17 cellular contexts compared by ENCODE assay signal in genomic region chr12:68432622-68433021, GRCh38.
DNase-seq lines count a peak whose midpoint lies in the region; ATAC-seq, FAIRE-seq and TF ChIP-seq lines count a peak whose summit lies in the region.
"Had no signal": no experiment of that assay in that cellular context is flagged by ENCODE, and none has a peak within 500 bp of the region (broad histone marks: within the 10 kb centered on the region; RNA-seq: fewer than 3 reads in every experiment).

No MANE protein-coding gene starts in this region.

- CTCF ChIA-PET in K562 (lab: Yijun Ruan, JAX; ENCODE audit: low intra/inter-chr PET ratio) = no interaction called here

- 0 out of 2 replicates have a peak, but pooled peaks cover 2% of the 10 kb centered on the region for H3K9me3 ChIP-seq in K562 (replicated peaks; ENCODE audit: control insufficient read depth, insufficient read depth, low read depth, low read length)
- H3K9me3 ChIP-seq in muscle layer of colon (ENCODE audit: low read length) = no peaks in the 10 kb centered on the region
- H3K9me3 ChIP-seq in upper lobe of right lung = no peaks in the 10 kb centered on the region
- H3K9me3 ChIP-seq: HAP-1 had no signal

- H3K4me3 Mint-ChIP-seq in progenitor cell of endocrine pancreas (ENCODE audit: low read depth) = no peak overlapping the region
- H3K4me3 Mint-ChIP-seq: B cell; CD4-positive, CD25-positive, alpha-beta regulatory T cell; IgD-negative memory B cell had no signal

- H3K4me1 ChIP-seq in K562 (replicated peaks in 1 of 2; ENCODE audit: control insufficient read depth in 2 of 2, insufficient read depth in 2 of 2, low read length in 2 of 2) = no peaks in the 10 kb centered on the region
- peaks cover 16% of the 10 kb centered on the region for H3K4me1 ChIP-seq in muscle layer of colon (ENCODE audit: insufficient read depth, low read length)
- H3K4me1 ChIP-seq in upper lobe of right lung = no peaks in the 10 kb centered on the region

- in situ Hi-C loops in K562 (cut with MboI) = no loop called here

- no peaks in the 10 kb centered on the region for H3K9me1 ChIP-seq in K562 (ENCODE audit: control insufficient read depth, insufficient read depth, low read length)

- ATAC-seq in K562 (no peak), upper lobe of right lung (peak; percentile 20)

- H3K36me3 ChIP-seq in K562 (ENCODE audit: control insufficient read depth, insufficient read depth, low read length) = no peaks in the 10 kb centered on the region
- H3K36me3 ChIP-seq in muscle layer of colon (ENCODE audit: insufficient read depth, low read length) = no peaks in the 10 kb centered on the region
- H3K36me3 ChIP-seq in upper lobe of right lung = no peaks in the 10 kb centered on the region
- H3K36me3 ChIP-seq: HAP-1, SJSA1 had no signal

- peaks cover 4% of the 10 kb centered on the region for H3K9me3 Mint-ChIP-seq in progenitor cell of endocrine pancreas (ENCODE audit: low read depth)

- no peaks in the 10 kb centered on the region for H4K20me1 ChIP-seq in K562 (replicated peaks; ENCODE audit: control insufficient read depth, insufficient read depth, low read length)

- FAIRE-seq in K562 (lab: Jason Lieb, UNC) = no peak

- TF ChIP-seq EP300 in K562 (IDR thresholded peaks at IDR 0.05; ENCODE audit: low read length) = no peak

- H3K9ac ChIP-seq in K562 (ENCODE audit: insufficient read depth in 1 of 2, low read depth in 2 of 2, low read length in 2 of 2) (no peak overlapping the region), muscle layer of colon (ENCODE audit: low read length) (no peak overlapping the region)

- TF ChIP-seq POLR2A in K562 (conservative IDR thresholded peaks at IDR 0.05) (no peak), erythroblast (IDR thresholded peaks at IDR 0.05; ENCODE audit: low read length) (no peak)

- H3K27me3 Mint-ChIP-seq in progenitor cell of endocrine pancreas = peaks cover 4% of the 10 kb centered on the region
- H3K27me3 Mint-ChIP-seq: B cell, IgD-negative memory B cell had no signal

- peaks cover 22% of the 10 kb centered on the region for H3K4me1 Mint-ChIP-seq in progenitor cell of endocrine pancreas (ENCODE audit: low read depth)
- H3K4me1 Mint-ChIP-seq: B cell had no signal

- H2AFZ ChIP-seq in K562 (ENCODE audit: low read depth, low read length) = peak overlapping the region; percentile 9; the same call in 1 of the 2 replicates

- no peak overlapping the region for H3K4me3 ChIP-seq in K562
- no peak overlapping the region for H3K4me3 ChIP-seq in muscle layer of colon (ENCODE audit: low read depth in 1 of 2, low read length in 2 of 2)
- no peak overlapping the region for H3K4me3 ChIP-seq in upper lobe of right lung
- H3K4me3 ChIP-seq: HAP-1, SJSA1 had no signal

- H3K27ac ChIP-seq in K562 (ENCODE audit: extremely low read depth, low read depth, low read length) (no peak overlapping the region), muscle layer of colon (ENCODE audit: low read depth, low read length) (peak overlapping the region; percentile 15), upper lobe of right lung (no peak overlapping the region)
- H3K27ac ChIP-seq: SJSA1 had no signal

- DNase-seq in M059J (ENCODE audit: low read depth) (peak; percentile 66), K562 (ENCODE audit: extremely low read depth in 1 of 4, low spot score in 3 of 4) (no peak), upper lobe of right lung (no peak), progenitor cell of endocrine pancreas (ENCODE audit: low spot score, unreplicated experiment) (no peak), erythroblast (lab: John Stamatoyannopoulos, UW) (no peak), activated gamma-delta T cell treated with Interleukin-2 at 50 U/mL for 16 hours (no peak)
- DNase-seq: CD4-positive, CD25-positive, alpha-beta regulatory T cell; NCI-H1436; NCI-H2029; NCI-H2171 treated with DMSO at 0.1 percent for 48 hours; NCI-H748 treated with DMSO at 0.1 percent for 48 hours; OCI-M1 had no signal

- POLR2A ChIA-PET in K562 (lab: Yijun Ruan, JAX) = no interaction called here

- H3K79me2 ChIP-seq in K562 (ENCODE audit: control insufficient read depth, insufficient read depth, low read length) = no peaks in the 10 kb centered on the region

- H3K4me2 ChIP-seq in K562 (ENCODE audit: insufficient read depth, low read length) = no peak overlapping the region

- BruUV-seq in K562 (replicated peaks; lab: Mats Ljungman, UMichigan) = no TSS peak

- TF ChIP-seq RAD21 in K562 (CRISPR knock-in tag; conservative IDR thresholded peaks at IDR 0.05 in 1 of 2, IDR thresholded peaks at IDR 0.05 in 1 of 2) = no peak

- peaks cover 2% of the 10 kb centered on the region for H3K36me3 Mint-ChIP-seq in progenitor cell of endocrine pancreas (ENCODE audit: insufficient read depth)

- no peaks in the 10 kb centered on the region for H3K27me3 ChIP-seq in K562 (ENCODE audit: control insufficient read depth in 2 of 2, insufficient read depth in 2 of 2, low read length in 2 of 2)
- no peaks in the 10 kb centered on the region for H3K27me3 ChIP-seq in muscle layer of colon (ENCODE audit: control insufficient read depth in 1 of 2, insufficient read depth in 2 of 2, low read length in 2 of 2)
- no peaks in the 10 kb centered on the region for H3K27me3 ChIP-seq in upper lobe of right lung
- H3K27me3 ChIP-seq: SJSA1 had no signal

- intact Hi-C loops in K562 (cut with micrococcal nuclease) (no loop called here), upper lobe of right lung (cut with DNase I) (no loop called here)

- no peak overlapping the region for H3K27ac Mint-ChIP-seq in progenitor cell of endocrine pancreas
- H3K27ac Mint-ChIP-seq: B cell; CD4-positive, CD25-positive, alpha-beta regulatory T cell had no signal

- no peak for TF ChIP-seq CTCF in K562 (IDR thresholded peaks at IDR 0.05 in 2 of 3, conservative IDR thresholded peaks at IDR 0.05 in 1 of 3; ENCODE audit: insufficient read depth in 2 of 3, low read depth in 1 of 3, low read length in 3 of 3)
- no peak for TF ChIP-seq CTCF in upper lobe of right lung (IDR thresholded peaks at IDR 0.05)
- TF ChIP-seq CTCF in progenitor cell of endocrine pancreas (IDR thresholded peaks at IDR 0.05; ENCODE audit: unreplicated experiment) = no peak

TF ChIP-seq in K562, 482 proteins besides CTCF, POLR2A, EP300 and RAD21 (continues in another document):
- TF ChIP-seq TOE1 (IDR thresholded peaks at IDR 0.05; ENCODE audit: borderline replicate concordance) (no peak), TOE1 (CRISPR knock-in tag; IDR thresholded peaks at IDR 0.05; ENCODE audit: borderline replicate concordance, low read depth) (no peak), FOXM1 (IDR thresholded peaks at IDR 0.05; ENCODE audit: low read depth) (no peak), FOXM1 (CRISPR knock-in tag; IDR thresholded peaks at IDR 0.05; ENCODE audit: low read depth) (no peak), LCOR (CRISPR knock-in tag; IDR thresholded peaks at IDR 0.05) (no peak), POLR2AphosphoS2 (IDR thresholded peaks at IDR 0.05; ENCODE audit: low read length) (no peak), SMARCE1 (IDR thresholded peaks at IDR 0.05) (no peak)
